Comparison of ENCODE assay signal across 9 cellular contexts in the genomic region with DNA sequence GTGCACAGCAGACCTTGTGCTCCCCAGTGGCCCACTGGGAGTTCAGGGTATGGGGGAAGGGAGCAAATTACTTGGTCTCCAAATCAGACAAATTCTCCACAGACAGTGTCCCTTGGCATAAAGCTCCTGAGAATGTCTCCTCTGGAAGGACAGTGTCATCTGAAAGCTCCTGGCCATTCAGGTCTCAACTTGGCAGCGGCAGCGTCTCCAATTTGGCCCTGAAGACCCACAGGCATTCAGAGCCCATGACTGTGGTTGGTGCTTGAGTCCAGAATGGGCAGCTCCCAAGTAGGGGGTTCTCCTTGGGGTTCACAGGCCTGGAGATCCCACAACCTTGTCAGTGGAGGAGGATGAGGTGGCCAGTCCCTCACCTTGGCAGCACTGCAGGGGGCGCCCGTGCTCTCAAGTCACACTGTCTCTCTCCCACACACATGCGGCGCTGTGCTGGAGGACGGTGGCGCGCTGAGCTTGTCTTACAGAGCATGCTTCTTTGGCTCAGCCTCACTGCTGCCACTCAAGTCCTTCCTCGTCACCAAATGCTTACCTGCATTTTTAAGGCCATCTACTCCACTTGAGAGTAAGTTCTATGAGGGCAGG. TPM values are rescaled to one million over a fixed set of nuclear protein-coding genes. Genes with fewer than 3 reads are reported as not detected.
DNase-seq lines count a peak whose midpoint lies in the region; ATAC-seq and TF ChIP-seq lines count a peak whose summit lies in the region.
"Had no signal": no experiment of that assay in that cellular context is flagged by ENCODE, and none has a peak within 500 bp of the region (broad histone marks: within the 10 kb centered on the region; RNA-seq: fewer than 3 reads in every experiment).

No MANE protein-coding gene starts in this region.

- H3K27me3 Mint-ChIP-seq in CD4-positive, CD25-positive, alpha-beta regulatory T cell = no peaks in the 10 kb centered on the region
- H3K27me3 Mint-ChIP-seq: dendritic cell treated with granulocyte-macrophage colony-stimulating factor and Interleukin-4, amounts not matched to agents 40 ng/mL and 50 ng/mL, for 4 days had no signal

- no peak overlapping the region for H3K27ac ChIP-seq in CD4-positive, CD25-positive, alpha-beta regulatory T cell (ENCODE audit: insufficient read depth, low read length, poor library complexity, severe bottlenecking)

- in situ Hi-C loops in KBM-7 (cut with MboI; ENCODE audit: low pct_unique_long_range_greater_than_20kb, low sequenced_read_pairs) = loop anchor here (10.0 kb wide), 1 partner anchor 168 kb away; a partner anchor contains a TSS

- H3K36me3 Mint-ChIP-seq in CD4-positive, CD25-positive, alpha-beta regulatory T cell = peaks cover 37% of the 10 kb centered on the region

- peak; percentile 32 to 41 for ATAC-seq in CD4-positive, CD25-positive, alpha-beta regulatory T cell (ENCODE audit: low read depth in 2 of 2)
- no peak for ATAC-seq in GM19395 (IDR thresholded peaks at IDR 0.05; ENCODE audit: unreplicated experiment)

- peak in 2 of 3 donors; percentile 27 to 55 for DNase-seq in CD4-positive, CD25-positive, alpha-beta regulatory T cell
- DNase-seq in KBM-7 = peak; percentile 71
- DNase-seq in activated CD4-positive, alpha-beta T cell treated with anti-CD3 and anti-CD28 coated beads, Interleukin-2, amount 50 U/mL, for 1 hour = peak; percentile 55
- no peak for DNase-seq in fibroblast of the aortic adventitia (ENCODE audit: low read depth)
- peak; percentile 13 to 32 for DNase-seq in stimulated activated CD4-positive, alpha-beta T cell treated with anti-CD3 and anti-CD28 coated beads, Interleukin-15, amount 100 ng/mL, for 1 hour (ENCODE audit: low read depth in 1 of 2, low spot score in 1 of 2)
- DNase-seq in A172 (ENCODE audit: low spot score) = no peak
- DNase-seq in pons (ENCODE audit: low spot score) = no peak

- peaks cover 9 to 31% (median 20%) of the 10 kb centered on the region in 4 donors for H3K4me1 Mint-ChIP-seq in CD4-positive, CD25-positive, alpha-beta regulatory T cell

- no peak overlapping the region for H3K4me3 Mint-ChIP-seq in CD4-positive, CD25-positive, alpha-beta regulatory T cell
- H3K4me3 Mint-ChIP-seq: dendritic cell treated with granulocyte-macrophage colony-stimulating factor and Interleukin-4, amounts not matched to agents 40 ng/mL and 50 ng/mL, for 4 days had no signal

- peaks cover 14% of the 10 kb centered on the region for H3K4me1 ChIP-seq in CD4-positive, CD25-positive, alpha-beta regulatory T cell (ENCODE audit: control insufficient read depth, insufficient read depth, low read length, poor library complexity, severe bottlenecking)

- no peaks in the 10 kb centered on the region for H3K27me3 ChIP-seq in CD4-positive, CD25-positive, alpha-beta regulatory T cell (ENCODE audit: control insufficient read depth, insufficient read depth, low read length)

- peaks cover 59% of the 10 kb centered on the region for H3K36me3 ChIP-seq in CD4-positive, CD25-positive, alpha-beta regulatory T cell (ENCODE audit: control insufficient read depth, insufficient read depth, low read length)

- TF ChIP-seq CTCF in fibroblast of the aortic adventitia (IDR thresholded peaks at IDR 0.05; ENCODE audit: insufficient read depth, low read length) = peak; percentile 34

- H3K27ac Mint-ChIP-seq in CD4-positive, CD25-positive, alpha-beta regulatory T cell = no peak overlapping the region
- H3K27ac Mint-ChIP-seq: dendritic cell treated with granulocyte-macrophage colony-stimulating factor and Interleukin-4, amounts not matched to agents 40 ng/mL and 50 ng/mL, for 4 days had no signal

- H3K9me3 Mint-ChIP-seq in CD4-positive, CD25-positive, alpha-beta regulatory T cell = no peaks in the 10 kb centered on the region
- H3K9me3 Mint-ChIP-seq: dendritic cell treated with granulocyte-macrophage colony-stimulating factor and Interleukin-4, amounts not matched to agents 40 ng/mL and 50 ng/mL, for 4 days had no signal

- no peaks in the 10 kb centered on the region for H3K9me3 ChIP-seq in CD4-positive, CD25-positive, alpha-beta regulatory T cell (ENCODE audit: control insufficient read depth in 2 of 2, low read length in 2 of 2)

- H3K4me3 ChIP-seq in CD4-positive, CD25-positive, alpha-beta regulatory T cell (ENCODE audit: low read depth, low read length) = no peak overlapping the region
- no peak overlapping the region for H3K4me3 ChIP-seq in fibroblast of the aortic adventitia (ENCODE audit: low read depth, low read length)

RNA-seq across cellular contexts. Expression of a gene that starts 20.7 kb away (rescaled TPM):
- 82.6 TPM for total RNA-seq in CD4-positive, CD25-positive, alpha-beta regulatory T cell
- 100 to 1,000 TPM; 317 to 369 (median 354) TPM for polyA plus RNA-seq in CD4-positive, CD25-positive, alpha-beta regulatory T cell
- total RNA-seq in fibroblast of the aortic adventitia (ENCODE audit: low replicate concordance) = 30.0 and 144 TPM in 2 replicates
- 189 and 200 TPM in 2 replicates for total RNA-seq in A172 (2014; rRNA removed; shearing (Covaris generic))

RNA-seq across cellular contexts. Expression of a gene that starts 21.6 kb away (rescaled TPM):
- total RNA-seq in CD4-positive, CD25-positive, alpha-beta regulatory T cell = 23.9 TPM
- polyA plus RNA-seq in CD4-positive, CD25-positive, alpha-beta regulatory T cell = 10 to 100 TPM in 1 of 4 donors, 1 to 10 TPM in 3; 3.9 to 11.5 (median 5.4) TPM
- 15.8 and 20.2 TPM in 2 replicates for total RNA-seq in fibroblast of the aortic adventitia (ENCODE audit: low replicate concordance)
- 27.6 and 46.1 TPM in 2 replicates for total RNA-seq in A172 (2014; rRNA removed; shearing (Covaris generic))

Comparison
In these comparisons a context has a peak if more than half of its experiments do, and no peak if none do; other contexts are left out.
1. DNase-seq: peak in CD4-positive, CD25-positive, alpha-beta regulatory T cell (2 of 3), KBM-7 (single experiment), activated CD4-positive, alpha-beta T cell treated with anti-CD3 and anti-CD28 coated beads, Interleukin-2, amount 50 U/mL, for 1 hour (single experiment) and stimulated activated CD4-positive, alpha-beta T cell treated with anti-CD3 and anti-CD28 coated beads, Interleukin-15, amount 100 ng/mL, for 1 hour (2 of 2); none in fibroblast of the aortic adventitia (single experiment), A172 (single experiment) and pons (single experiment).